ENCODE assay signal across 1 cellular context in genomic region chr4:1980561-1981041, GRCh38.
TF ChIP-seq lines count a peak whose summit lies in the region.

No MANE protein-coding gene starts in this region.

TF ChIP-seq in HepG2, 621 proteins besides CTCF, POLR2A, EP300 and RAD21 (continued from another document):
- TF ChIP-seq RBM22 (optimal IDR thresholded peaks at IDR 0.05; ENCODE audit: low read length) (peak; percentile 81), CCAR2 (optimal IDR thresholded peaks at IDR 0.05; ENCODE audit: low read depth, low read length) (no peak), ZFYVE20 (CRISPR knock-in tag; IDR thresholded peaks at IDR 0.05; ENCODE audit: borderline replicate concordance, low read depth) (no peak), ZMYM2 (CRISPR knock-in tag; IDR thresholded peaks at IDR 0.05) (no peak), ZNF572 (CRISPR knock-in tag; IDR thresholded peaks at IDR 0.05) (no peak), ZNF747 (CRISPR knock-in tag; IDR thresholded peaks at IDR 0.05; ENCODE audit: borderline replicate concordance) (no peak), ZNF615 (CRISPR knock-in tag; IDR thresholded peaks at IDR 0.05; ENCODE audit: borderline replicate concordance) (no peak), ZMAT5 (CRISPR knock-in tag; IDR thresholded peaks at IDR 0.05; ENCODE audit: borderline replicate concordance, low read depth) (no peak), ATF6 (CRISPR knock-in tag; conservative IDR thresholded peaks at IDR 0.05) (no peak), ZNF788 (CRISPR knock-in tag; IDR thresholded peaks at IDR 0.05; ENCODE audit: borderline replicate concordance) (no peak), PRDM10 (CRISPR knock-in tag; IDR thresholded peaks at IDR 0.05; ENCODE audit: low read depth) (no peak), ZBTB40 (IDR thresholded peaks at IDR 0.05) (no peak), ZBTB40 (CRISPR knock-in tag; IDR thresholded peaks at IDR 0.05) (no peak)
